Comparison of ENCODE assay signal across 34 cellular contexts in the genomic region with DNA sequence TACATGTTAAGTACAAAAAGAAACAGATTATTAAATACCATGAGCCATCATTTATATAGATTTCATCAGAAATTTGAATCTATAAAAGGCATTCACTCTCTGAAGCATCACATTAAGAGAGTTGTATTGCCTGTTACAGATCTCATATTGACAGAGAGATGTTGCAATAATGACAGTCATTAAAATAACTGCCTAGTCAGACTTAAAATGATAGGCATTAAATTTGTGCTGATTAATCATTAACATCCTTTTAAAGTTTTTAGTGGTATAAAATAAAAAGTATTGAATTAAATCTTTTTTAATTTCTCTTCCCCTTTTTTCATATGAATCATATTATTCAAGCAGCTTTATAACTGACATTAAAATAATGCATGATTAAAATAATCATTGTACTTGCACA.
"Had no signal": no experiment of that assay in that cellular context is flagged by ENCODE, and none has a peak within 500 bp of the region (broad histone marks: within the 10 kb centered on the region; RNA-seq: fewer than 3 reads in every experiment).

No MANE protein-coding gene starts in this region.

- H3K27ac ChIP-seq: brain microvascular endothelial cell, epithelial cell of prostate, esophagus squamous epithelium, gastroesophageal sphincter, heart right ventricle, WERI-Rb-1 had no signal

- ATAC-seq: activated CD4-positive, CD25-positive, alpha-beta regulatory T cell treated with anti-CD3 and anti-CD28 coated beads, Interleukin-2, amount 50 U/mL, for 24 hours; activated CD8-positive, alpha-beta T cell treated with anti-CD3 and anti-CD28 coated beads for 36 hours; activated T-cell treated with anti-CD3 and anti-CD28 coated beads, Interleukin-2, amount 50 U/mL, for 4 hours; activated T-helper 17 cell treated with anti-CD3 and anti-CD28 coated beads, Interleukin-2, amount 50 U/mL, for 72 hours; effector memory CD8-positive, alpha-beta T cell; gastroesophageal sphincter; heart right ventricle; T-helper 17 cell had no signal

- FAIRE-seq: astrocyte, bronchial epithelial cell, colon had no signal

- H3K9me3 ChIP-seq: esophagus squamous epithelium, gastroesophageal sphincter, heart right ventricle had no signal

- H3K27ac Mint-ChIP-seq: activated B cell treated with CpG ODN at 0.5 μM for 24 hours; activated CD8-positive, alpha-beta T cell treated with anti-CD3 and anti-CD28 coated beads for 36 hours; activated naive CD8-positive, alpha-beta T cell; activated T-helper 17 cell treated with anti-CD3 and anti-CD28 coated beads, Interleukin-2, amount 50 U/mL, for 72 hours; effector memory CD8-positive, alpha-beta T cell; T-helper 17 cell; T-helper 2 cell treated with Interferon-gamma antibody and Interleukin-4, amounts not matched to agents 5 μg/mL and 100 μg/mL, for 36 hours had no signal

- H3K9me3 Mint-ChIP-seq: activated B cell treated with CpG ODN at 0.5 μM for 24 hours; activated T-cell treated with anti-CD3 and anti-CD28 coated beads, Interleukin-2, amount 50 U/mL, for 4 hours; activated T-helper 17 cell treated with anti-CD3 and anti-CD28 coated beads, Interleukin-2, amount 50 U/mL, for 72 hours; T-helper 2 cell treated with Interferon-gamma antibody and Interleukin-4, amounts not matched to agents 5 μg/mL and 100 μg/mL, for 36 hours had no signal

- DNase-seq: activated B cell treated with CpG ODN at 0.5 μM for 24 hours; activated CD4-positive, alpha-beta T cell treated with anti-CD3 and anti-CD28 coated beads for 48 hours; activated CD4-positive, alpha-beta T cell treated with anti-CD3 and anti-CD28 coated beads, Interleukin-2, amount 50 U/mL, for 1 hour; activated CD4-positive, alpha-beta T cell treated with anti-CD3 and anti-CD28 coated beads, Interleukin-2, amount 50 U/mL, for 48 hours; activated CD8-positive, alpha-beta memory T cell treated with anti-CD3 and anti-CD28 coated beads for 24 hours; activated CD8-positive, alpha-beta T cell treated with anti-CD3 and anti-CD28 coated beads for 36 hours; activated effector memory CD4-positive, alpha-beta T cell treated with Interleukin-2 at 50 U/mL for 16 hours; activated gamma-delta T cell treated with Interleukin-2 at 50 U/mL for 16 hours; activated naive CD4-positive, alpha-beta T cell treated with anti-CD3 and anti-CD28 coated beads, Interleukin-2, amount 50 U/mL, for 16 hours; activated naive CD4-positive, alpha-beta T cell treated with Interleukin-2 at 50 U/mL for 16 hours; activated T-cell treated with anti-CD3 and anti-CD28 coated beads, Interleukin-2, amount 50 U/mL, for 4 hours; amniotic stem cell; anterior cingulate cortex; brain microvascular endothelial cell; cortex of kidney; dermis blood vessel endothelial cell; effector CD4-positive, alpha-beta T cell; effector memory CD8-positive, alpha-beta T cell; esophagus squamous epithelium; foreskin melanocyte; heart right ventricle; T-helper 17 cell; T1000; WERI-Rb-1 had no signal

- H3K4me3 Mint-ChIP-seq: activated B cell treated with CpG ODN at 0.5 μM for 24 hours; activated CD8-positive, alpha-beta T cell treated with anti-CD3 and anti-CD28 coated beads for 36 hours; activated naive CD8-positive, alpha-beta T cell; activated T-cell treated with anti-CD3 and anti-CD28 coated beads, Interleukin-2, amount 50 U/mL, for 4 hours; activated T-helper 17 cell treated with anti-CD3 and anti-CD28 coated beads, Interleukin-2, amount 50 U/mL, for 72 hours; central memory CD8-positive, alpha-beta T cell; effector memory CD8-positive, alpha-beta T cell; T-helper 17 cell; T-helper 2 cell treated with Interferon-gamma antibody and Interleukin-4, amounts not matched to agents 5 μg/mL and 100 μg/mL, for 36 hours had no signal

- H3K27me3 Mint-ChIP-seq: activated B cell treated with CpG ODN at 0.5 μM for 24 hours; activated CD8-positive, alpha-beta T cell treated with anti-CD3 and anti-CD28 coated beads for 36 hours; activated naive CD8-positive, alpha-beta T cell; activated T-helper 17 cell treated with anti-CD3 and anti-CD28 coated beads, Interleukin-2, amount 50 U/mL, for 72 hours; central memory CD8-positive, alpha-beta T cell; effector memory CD8-positive, alpha-beta T cell; T-helper 17 cell had no signal

- H3K27me3 ChIP-seq: brain microvascular endothelial cell, esophagus squamous epithelium, gastroesophageal sphincter, heart right ventricle had no signal

- H3K36me3 ChIP-seq: brain microvascular endothelial cell, esophagus squamous epithelium, gastroesophageal sphincter, heart right ventricle, WERI-Rb-1 had no signal

- H3K4me3 ChIP-seq: esophagus squamous epithelium, gastroesophageal sphincter, heart right ventricle had no signal

- H3K4me1 ChIP-seq: esophagus squamous epithelium, gastroesophageal sphincter, heart right ventricle had no signal

- H3K4me1 Mint-ChIP-seq: activated B cell treated with CpG ODN at 0.5 μM for 24 hours; activated T-helper 17 cell treated with anti-CD3 and anti-CD28 coated beads, Interleukin-2, amount 50 U/mL, for 72 hours; central memory CD8-positive, alpha-beta T cell; T-helper 17 cell had no signal
